In genomic region chr15:65875458-65875857, GRCh38 we compare ENCODE assay signal across 22 cellular contexts.
"Had no signal": no experiment of that assay in that cellular context is flagged by ENCODE, and none has a peak within 500 bp of the region (broad histone marks: within the 10 kb centered on the region; RNA-seq: fewer than 3 reads in every experiment).

No MANE protein-coding gene starts in this region.

- DNase-seq: activated CD4-positive, alpha-beta T cell treated with anti-CD3 and anti-CD28 coated beads for 1 hour; activated CD4-positive, alpha-beta T cell treated with anti-CD3 and anti-CD28 coated beads, Interleukin-2, amount 50 U/mL, for 48 hours; activated effector memory CD4-positive, alpha-beta T cell treated with anti-CD3 and anti-CD28 coated beads, Interleukin-2, amount 50 U/mL, for 16 hours; activated T-cell treated with anti-CD3 and anti-CD28 coated beads, Interleukin-2, amount 50 U/mL, for 72 hours; adrenal gland; body of pancreas; caudate nucleus; colonic mucosa; foreskin melanocyte; kidney glomerular epithelial cell; left ventricle myocardium inferior; occipital lobe; stimulated activated CD4-positive, alpha-beta T cell treated with anti-CD3 and anti-CD28 coated beads, Interleukin-15, amount 100 ng/mL, for 24 hours; stimulated activated CD4-positive, alpha-beta T cell treated with anti-CD3 and anti-CD28 coated beads, Interleukin-2, amount 100 ng/mL, for 48 hours; stomach; SW 1271; T-helper 2 cell; upper lobe of right lung; WERI-Rb-1 had no signal

- ATAC-seq: activated naive CD4-positive, alpha-beta T cell treated with anti-CD3 and anti-CD28 coated beads, Interleukin-2, amount 50 U/mL, for 72 hours; activated T-cell treated with anti-CD3 and anti-CD28 coated beads, Interleukin-2, amount 50 U/mL, for 72 hours; body of pancreas; upper lobe of right lung had no signal

- H3K27me3 ChIP-seq: adrenal gland, body of pancreas, colonic mucosa, right atrium auricular region, stomach, upper lobe of right lung had no signal

- H3K9me3 ChIP-seq: adrenal gland, body of pancreas, colonic mucosa, left ventricle myocardium inferior, right atrium auricular region, stomach, upper lobe of right lung had no signal

- H3K27ac ChIP-seq: adrenal gland, body of pancreas, colonic mucosa, left ventricle myocardium inferior, right atrium auricular region, skin epidermis, stomach, upper lobe of right lung, WERI-Rb-1 had no signal

- H3K4me3 ChIP-seq: adrenal gland, body of pancreas, colonic mucosa, left ventricle myocardium inferior, right atrium auricular region, skin epidermis, stomach, upper lobe of right lung had no signal

- H3K4me1 ChIP-seq: colonic mucosa had no signal

- H3K9me3 Mint-ChIP-seq: activated naive CD4-positive, alpha-beta T cell treated with anti-CD3 and anti-CD28 coated beads, Interleukin-2, amount 50 U/mL, for 72 hours; activated T-cell treated with anti-CD3 and anti-CD28 coated beads, Interleukin-2, amount 50 U/mL, for 72 hours had no signal

- H3K27ac Mint-ChIP-seq: activated naive CD4-positive, alpha-beta T cell treated with anti-CD3 and anti-CD28 coated beads, Interleukin-2, amount 50 U/mL, for 72 hours; activated T-cell treated with anti-CD3 and anti-CD28 coated beads, Interleukin-2, amount 50 U/mL, for 72 hours had no signal

- H3K36me3 ChIP-seq: colonic mucosa had no signal

- H3K4me3 Mint-ChIP-seq: activated T-cell treated with anti-CD3 and anti-CD28 coated beads, Interleukin-2, amount 50 U/mL, for 72 hours had no signal
